Comparison of ENCODE assay signal across 11 cellular contexts in genomic region chr19:56148955-56149655, GRCh38. TPM values are rescaled to one million over a fixed set of nuclear protein-coding genes. Genes with fewer than 3 reads are reported as not detected.
"Had no signal": no experiment of that assay in that cellular context is flagged by ENCODE, and none has a peak within 500 bp of the region (broad histone marks: within the 10 kb centered on the region; RNA-seq: fewer than 3 reads in every experiment).

No MANE protein-coding gene starts in this region.

RNA-seq across cellular contexts. Expression of gene GALP, which starts 26.7 kb away (rescaled TPM):
- total RNA-seq: activated CD4-positive, alpha-beta memory T cell treated with anti-CD3 and anti-CD28 coated beads, Interleukin-2, amount 10 ng/mL, durations not matched to agents 7 days and 5 days; activated CD4-positive, alpha-beta T cell treated with anti-CD3 and anti-CD28 coated beads for 36 hours; activated CD4-positive, alpha-beta T cell treated with anti-CD3 and anti-CD28 coated beads, Interleukin-2, amount 10 ng/mL, durations not matched to agents 7 days and 5 days; activated CD8-positive, alpha-beta memory T cell treated with anti-CD3 and anti-CD28 coated beads, Interleukin-2, amount 10 ng/mL, durations not matched to agents 7 days and 5 days; activated CD8-positive, alpha-beta T cell treated with anti-CD3 and anti-CD28 coated beads, Interleukin-2, amount 10 ng/mL, durations not matched to agents 7 days and 5 days; activated naive CD8-positive, alpha-beta T cell treated with anti-CD3 and anti-CD28 coated beads, Interleukin-2, amount 10 ng/mL, durations not matched to agents 7 days and 5 days; activated T-helper 2 cell treated with anti-CD3 and anti-CD28 coated beads, Interferon-gamma antibody, Interleukin-2, Interleukin-4, amounts not matched to agents 10 μg/mL and 5 μg/mL and 100 μg/mL, durations not matched to agents 14 hours and 24 hours and 36 hours; ascending aorta; bronchial epithelial cell had no signal
- polyA plus RNA-seq: adipose tissue, cardiac muscle cell had no signal

RNA-seq across cellular contexts. Expression of gene ZSCAN5B, which starts 48.5 kb away (rescaled TPM):
- total RNA-seq: activated CD4-positive, alpha-beta memory T cell treated with anti-CD3 and anti-CD28 coated beads, Interleukin-2, amount 10 ng/mL, durations not matched to agents 7 days and 5 days; activated CD4-positive, alpha-beta T cell treated with anti-CD3 and anti-CD28 coated beads for 36 hours; activated CD4-positive, alpha-beta T cell treated with anti-CD3 and anti-CD28 coated beads, Interleukin-2, amount 10 ng/mL, durations not matched to agents 7 days and 5 days; activated CD8-positive, alpha-beta memory T cell treated with anti-CD3 and anti-CD28 coated beads, Interleukin-2, amount 10 ng/mL, durations not matched to agents 7 days and 5 days; activated CD8-positive, alpha-beta T cell treated with anti-CD3 and anti-CD28 coated beads, Interleukin-2, amount 10 ng/mL, durations not matched to agents 7 days and 5 days; activated T-helper 2 cell treated with anti-CD3 and anti-CD28 coated beads, Interferon-gamma antibody, Interleukin-2, Interleukin-4, amounts not matched to agents 10 μg/mL and 5 μg/mL and 100 μg/mL, durations not matched to agents 14 hours and 24 hours and 36 hours; ascending aorta; bronchial epithelial cell; cardiac muscle cell had no signal
- polyA plus RNA-seq: cardiac muscle cell had no signal

RNA-seq across cellular contexts. Expression of gene ZSCAN5C, which starts 53.0 kb away (rescaled TPM):
- total RNA-seq: activated CD4-positive, alpha-beta memory T cell treated with anti-CD3 and anti-CD28 coated beads, Interleukin-2, amount 10 ng/mL, durations not matched to agents 7 days and 5 days; activated CD4-positive, alpha-beta T cell treated with anti-CD3 and anti-CD28 coated beads for 36 hours; activated CD4-positive, alpha-beta T cell treated with anti-CD3 and anti-CD28 coated beads, Interleukin-2, amount 10 ng/mL, durations not matched to agents 7 days and 5 days; activated CD8-positive, alpha-beta memory T cell treated with anti-CD3 and anti-CD28 coated beads, Interleukin-2, amount 10 ng/mL, durations not matched to agents 7 days and 5 days; activated CD8-positive, alpha-beta T cell treated with anti-CD3 and anti-CD28 coated beads, Interleukin-2, amount 10 ng/mL, durations not matched to agents 7 days and 5 days; activated naive CD8-positive, alpha-beta T cell treated with anti-CD3 and anti-CD28 coated beads, Interleukin-2, amount 10 ng/mL, durations not matched to agents 7 days and 5 days; activated T-helper 2 cell treated with anti-CD3 and anti-CD28 coated beads, Interferon-gamma antibody, Interleukin-2, Interleukin-4, amounts not matched to agents 10 μg/mL and 5 μg/mL and 100 μg/mL, durations not matched to agents 14 hours and 24 hours and 36 hours; ascending aorta; bronchial epithelial cell; cardiac muscle cell had no signal
- polyA plus RNA-seq: adipose tissue, cardiac muscle cell had no signal
